26 cellular contexts compared by ENCODE assay signal in genomic region chr5:176612008-176612407, GRCh38. TPM values are rescaled to one million over a fixed set of nuclear protein-coding genes. Genes with fewer than 3 reads are reported as not detected.
"Had no signal": no experiment of that assay in that cellular context is flagged by ENCODE, and none has a peak within 500 bp of the region (broad histone marks: within the 10 kb centered on the region; RNA-seq: fewer than 3 reads in every experiment).

No MANE protein-coding gene starts in this region.

- H3K4me3 ChIP-seq: esophagus squamous epithelium, gastroesophageal sphincter, heart left ventricle, mucosa of descending colon, psoas muscle, SJCRH30, skin epidermis, thoracic aorta, upper lobe of left lung had no signal

- H3K4me1 ChIP-seq: psoas muscle had no signal

- H3K9me3 ChIP-seq: esophagus squamous epithelium, gastroesophageal sphincter, heart left ventricle, mucosa of descending colon, psoas muscle, SJCRH30, thoracic aorta, upper lobe of left lung had no signal

- H3K27me3 ChIP-seq: brain microvascular endothelial cell, SJCRH30 had no signal

- H3K36me3 Mint-ChIP-seq: memory B cell had no signal

- DNase-seq: activated CD4-positive, alpha-beta T cell treated with anti-CD3 and anti-CD28 coated beads for 1 hour; esophagus squamous epithelium; stimulated activated naive B cell treated with anti-CD40 and anti-IgM and Interleukin-4, amounts not matched to agents 10 μg/mL and 1 μg/mL and 100 μg/mL, for 72 hours; WERI-Rb-1 had no signal

- H3K27ac Mint-ChIP-seq: activated naive CD4-positive, alpha-beta T cell treated with anti-CD3 and anti-CD28 coated beads for 36 hours; activated T-cell treated with anti-CD3 and anti-CD28 coated beads, Interleukin-2, amount 50 U/mL, for 24 hours; activated T-helper 17 cell treated with anti-CD3 and anti-CD28 coated beads, Interleukin-2, amount 50 U/mL, for 72 hours; effector memory CD8-positive, alpha-beta T cell; memory B cell; stimulated activated naive B cell treated with anti-CD40 and anti-IgM and Interleukin-4, amounts not matched to agents 10 μg/mL and 1 μg/mL and 100 μg/mL, for 72 hours had no signal

- H3K4me3 Mint-ChIP-seq: activated naive CD4-positive, alpha-beta T cell treated with anti-CD3 and anti-CD28 coated beads for 36 hours; activated T-cell treated with anti-CD3 and anti-CD28 coated beads, Interleukin-2, amount 50 U/mL, for 24 hours; activated T-helper 17 cell treated with anti-CD3 and anti-CD28 coated beads, Interleukin-2, amount 50 U/mL, for 72 hours; effector memory CD8-positive, alpha-beta T cell; memory B cell had no signal

- FAIRE-seq: colon, TTC549 had no signal

- H3K36me3 ChIP-seq: brain microvascular endothelial cell, esophagus squamous epithelium, gastroesophageal sphincter, heart left ventricle, SJCRH30, thoracic aorta, upper lobe of left lung had no signal

- H3K9me3 Mint-ChIP-seq: activated naive CD4-positive, alpha-beta T cell treated with anti-CD3 and anti-CD28 coated beads for 36 hours; activated T-cell treated with anti-CD3 and anti-CD28 coated beads, Interleukin-2, amount 50 U/mL, for 24 hours; activated T-helper 17 cell treated with anti-CD3 and anti-CD28 coated beads, Interleukin-2, amount 50 U/mL, for 72 hours; effector memory CD8-positive, alpha-beta T cell; memory B cell; stimulated activated naive B cell treated with anti-CD40 and anti-IgM and Interleukin-4, amounts not matched to agents 10 μg/mL and 1 μg/mL and 100 μg/mL, for 72 hours had no signal

- ATAC-seq: effector memory CD8-positive, alpha-beta T cell; gastroesophageal sphincter; heart left ventricle; psoas muscle; right cardiac atrium; stimulated activated naive B cell treated with anti-CD40 and anti-IgM and Interleukin-4, amounts not matched to agents 10 μg/mL and 1 μg/mL and 100 μg/mL, for 72 hours had no signal

- H3K27ac ChIP-seq: brain microvascular endothelial cell, esophagus squamous epithelium, gastroesophageal sphincter, heart left ventricle, psoas muscle, SJCRH30, skin epidermis, thoracic aorta, upper lobe of left lung, WERI-Rb-1 had no signal

RNA-seq across cellular contexts. Expression of gene SNCB, which starts 18.3 kb away (rescaled TPM):
- total RNA-seq: activated naive CD4-positive, alpha-beta T cell treated with anti-CD3 and anti-CD28 coated beads for 36 hours; activated T-helper 17 cell treated with anti-CD3 and anti-CD28 coated beads, Interleukin-2, amount 50 U/mL, for 72 hours; aorta; esophagus squamous epithelium; gastroesophageal sphincter; left colon; lower leg skin; osteocyte; SJCRH30; thoracic aorta; upper lobe of left lung had no signal
- polyA plus RNA-seq: aorta, heart left ventricle had no signal

RNA-seq across cellular contexts. Expression of gene EIF4E1B, which starts 18.5 kb away (rescaled TPM):
- total RNA-seq: activated naive CD4-positive, alpha-beta T cell treated with anti-CD3 and anti-CD28 coated beads for 36 hours; activated T-helper 17 cell treated with anti-CD3 and anti-CD28 coated beads, Interleukin-2, amount 50 U/mL, for 72 hours; aorta; dermis microvascular lymphatic vessel endothelial cell; esophagus squamous epithelium; gastroesophageal sphincter; heart left ventricle; left colon; lower leg skin; mucosa of descending colon; osteocyte; psoas muscle; right cardiac atrium; SJCRH30; thoracic aorta; upper lobe of left lung had no signal
- polyA plus RNA-seq: aorta, heart left ventricle, right cardiac atrium had no signal
